10 cellular contexts compared by ENCODE assay signal in the genomic region with DNA sequence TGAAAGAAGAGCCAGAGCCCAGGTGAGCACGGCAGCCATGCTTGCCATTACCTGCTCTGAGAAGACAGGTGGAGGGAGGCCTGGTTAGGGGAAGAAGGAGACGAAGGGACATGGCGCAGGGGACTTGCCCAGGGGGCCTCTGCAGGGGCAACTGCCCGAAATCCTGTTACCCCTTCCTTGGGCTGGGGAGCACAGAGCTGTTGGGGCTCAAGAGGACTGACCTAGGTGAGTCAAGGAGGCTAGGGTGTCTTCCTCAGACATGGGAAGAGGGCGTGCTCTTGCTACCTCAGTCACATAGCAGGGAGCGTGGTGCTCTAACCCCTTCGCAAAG. TPM values are rescaled to one million over a fixed set of nuclear protein-coding genes. Genes with fewer than 3 reads are reported as not detected.
DNase-seq lines count a peak whose midpoint lies in the region; ATAC-seq and TF ChIP-seq lines count a peak whose summit lies in the region.
"Had no signal": no experiment of that assay in that cellular context is flagged by ENCODE, and none has a peak within 500 bp of the region (broad histone marks: within the 10 kb centered on the region; RNA-seq: fewer than 3 reads in every experiment).

A gene with protein sequence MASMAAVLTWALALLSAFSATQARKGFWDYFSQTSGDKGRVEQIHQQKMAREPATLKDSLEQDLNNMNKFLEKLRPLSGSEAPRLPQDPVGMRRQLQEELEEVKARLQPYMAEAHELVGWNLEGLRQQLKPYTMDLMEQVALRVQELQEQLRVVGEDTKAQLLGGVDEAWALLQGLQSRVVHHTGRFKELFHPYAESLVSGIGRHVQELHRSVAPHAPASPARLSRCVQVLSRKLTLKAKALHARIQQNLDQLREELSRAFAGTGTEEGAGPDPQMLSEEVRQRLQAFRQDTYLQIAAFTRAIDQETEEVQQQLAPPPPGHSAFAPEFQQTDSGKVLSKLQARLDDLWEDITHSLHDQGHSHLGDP (minus strand): TSS at position 67 of the 331 bp plus-strand sequence. CDS start 19 bp downstream, at position 48.

- H3K36me3 ChIP-seq in brain microvascular endothelial cell (replicated peaks) (no peaks in the 10 kb centered on the region), lower lobe of right lung (peaks cover under 1% of the 10 kb centered on the region)

- no peaks in the 10 kb centered on the region for H3K27me3 Mint-ChIP-seq in activated naive CD8-positive, alpha-beta T cell
- H3K27me3 Mint-ChIP-seq in activated naive CD8-positive, alpha-beta T cell treated with anti-CD3 and anti-CD28 coated beads, Interleukin-2, amount 50 U/mL, for 24 hours, result peaks cover 2% of the 10 kb centered on the region

- H3K27me3 ChIP-seq in brain microvascular endothelial cell (replicated peaks) (no peaks in the 10 kb centered on the region), lower lobe of right lung (ENCODE audit: low read depth) (no peaks in the 10 kb centered on the region)

- H3K36me3 Mint-ChIP-seq in activated naive CD8-positive, alpha-beta T cell, result peaks cover 3% of the 10 kb centered on the region
- H3K36me3 Mint-ChIP-seq in activated naive CD8-positive, alpha-beta T cell treated with anti-CD3 and anti-CD28 coated beads, Interleukin-2, amount 50 U/mL, for 24 hours (ENCODE audit: low read depth), result peaks cover 5% of the 10 kb centered on the region

- H3K4me3 Mint-ChIP-seq in activated naive CD8-positive, alpha-beta T cell, result peak within 1 kb of the TSS; percentile 42
- no peak within 1 kb of the TSS for H3K4me3 Mint-ChIP-seq in activated naive CD8-positive, alpha-beta T cell treated with anti-CD3 and anti-CD28 coated beads, Interleukin-2, amount 50 U/mL, for 24 hours

- no peak for DNase-seq in activated naive CD8-positive, alpha-beta T cell treated with anti-CD3 and anti-CD28 coated beads, Interleukin-2, amount 50 U/mL, for 24 hours
- DNase-seq in brain microvascular endothelial cell (no peak), lower lobe of right lung (no peak), foreskin fibroblast (no peak), HK-2 (ENCODE audit: unreplicated experiment) (no peak)
- no peak for DNase-seq in activated CD8-positive, alpha-beta memory T cell treated with anti-CD3 and anti-CD28 coated beads, Interleukin-2, amount 50 U/mL, for 48 hours

- no peaks in the 10 kb centered on the region for H3K9me3 Mint-ChIP-seq in activated naive CD8-positive, alpha-beta T cell (ENCODE audit: low read depth)
- H3K9me3 Mint-ChIP-seq in activated naive CD8-positive, alpha-beta T cell treated with anti-CD3 and anti-CD28 coated beads, Interleukin-2, amount 50 U/mL, for 24 hours, result no peaks in the 10 kb centered on the region

- H3K4me1 Mint-ChIP-seq in activated naive CD8-positive, alpha-beta T cell (ENCODE audit: low read depth), result peaks cover 19% of the 10 kb centered on the region
- peaks cover 21% of the 10 kb centered on the region for H3K4me1 Mint-ChIP-seq in activated naive CD8-positive, alpha-beta T cell treated with anti-CD3 and anti-CD28 coated beads, Interleukin-2, amount 50 U/mL, for 24 hours

- no peak within 1 kb of the TSS for H3K27ac Mint-ChIP-seq in activated naive CD8-positive, alpha-beta T cell
- no peak within 1 kb of the TSS for H3K27ac Mint-ChIP-seq in activated naive CD8-positive, alpha-beta T cell treated with anti-CD3 and anti-CD28 coated beads, Interleukin-2, amount 50 U/mL, for 24 hours

- H3K4me3 ChIP-seq in brain microvascular endothelial cell (ENCODE audit: low read depth, low read length) (peak within 1 kb of the TSS; percentile 12), lower lobe of right lung (peak within 1 kb of the TSS; percentile 19), foreskin fibroblast (ENCODE audit: low read depth in 1 of 2, low read length in 2 of 2) (no peak within 1 kb of the TSS)

- no peak for ATAC-seq in activated naive CD8-positive, alpha-beta T cell treated with anti-CD3 and anti-CD28 coated beads, Interleukin-2, amount 50 U/mL, for 24 hours
- ATAC-seq in lower lobe of right lung (no peak), GM21529 (IDR thresholded peaks at IDR 0.05; ENCODE audit: unreplicated experiment) (no peak)

- no peak for TF ChIP-seq CTCF in brain microvascular endothelial cell (IDR thresholded peaks at IDR 0.05; ENCODE audit: low read depth, low read length, missing control alignments)
- TF ChIP-seq CTCF in lower lobe of right lung (IDR thresholded peaks at IDR 0.05), result no peak
- no peak for TF ChIP-seq CTCF in foreskin fibroblast (IDR thresholded peaks at IDR 0.05; ENCODE audit: low read depth, low read length)

- H3K27ac ChIP-seq in brain microvascular endothelial cell (no peak within 1 kb of the TSS), lower lobe of right lung (no peak within 1 kb of the TSS)

- in situ Hi-C loops in brain microvascular endothelial cell (cut with HindIII; ENCODE audit: low pct_ligation_motif_present, low sequenced_read_pairs), result no loop called here

- intact Hi-C loops in lower lobe of right lung (cut with DNase I), result no loop called here

- peaks cover 26% of the 10 kb centered on the region for H3K4me1 ChIP-seq in lower lobe of right lung

- no peaks in the 10 kb centered on the region for H3K9me3 ChIP-seq in lower lobe of right lung

RNA-seq across cellular contexts. Expression of the gene that starts here (rescaled TPM):
- total RNA-seq in lower lobe of right lung, result 0.41 TPM
- total RNA-seq: H4, myocyte had no signal

Comparison
In these comparisons a context has a peak if more than half of its experiments do, and no peak if none do; other contexts are left out.
1. H3K4me3 ChIP-seq: peak in brain microvascular endothelial cell (single experiment) and lower lobe of right lung (single experiment); none in foreskin fibroblast (0 of 2).